11 cellular contexts compared by ENCODE assay signal in genomic region chr15:99536422-99537033, GRCh38. TPM values are rescaled to one million over a fixed set of nuclear protein-coding genes. Genes with fewer than 3 reads are reported as not detected.
DNase-seq lines count a peak whose midpoint lies in the region; ATAC-seq, FAIRE-seq and TF ChIP-seq lines count a peak whose summit lies in the region.
"Had no signal": no experiment of that assay in that cellular context is flagged by ENCODE, and none has a peak within 500 bp of the region (broad histone marks: within the 10 kb centered on the region; RNA-seq: fewer than 3 reads in every experiment).

No MANE protein-coding gene starts in this region.

- ATAC-seq in HG02973 (IDR thresholded peaks at IDR 0.05; ENCODE audit: unreplicated experiment), result no peak
- ATAC-seq: GM12878 had no signal

- no peaks in the 10 kb centered on the region for H3K9me2 ChIP-seq in PC-9 (ENCODE audit: insufficient read depth)

- peaks cover 13% of the 10 kb centered on the region; the same call in 1 of the 2 replicates for H3F3A ChIP-seq in PC-9 (ENCODE audit: insufficient read depth, low read depth)

- no peak for FAIRE-seq in D721Med (lab: Jason Lieb, UNC)
- FAIRE-seq: GM12878, H1 had no signal

- H3K9me3 ChIP-seq in PC-9 (ENCODE audit: insufficient read depth, low read depth), result no peaks in the 10 kb centered on the region; the same call in 1 of the 2 replicates

- no peak overlapping the region for H2AFZ ChIP-seq in PC-9

- H3K4me3 ChIP-seq in PC-9, result no peak overlapping the region
- peak overlapping the region in 6 of 59 donors; percentile 1 to 24 (median 3) for H3K4me3 ChIP-seq in dorsolateral prefrontal cortex
- no peak overlapping the region for H3K4me3 ChIP-seq in lower leg skin (ENCODE audit: low read depth, poor library complexity, severe bottlenecking)
- H3K4me3 ChIP-seq: GM12878 had no signal

- CTCF ChIA-PET in PC-9 (lab: Charles Lee), result interaction anchor here (0.6 kb wide), 1 partner anchor 720 kb away, joined by 4 read pairs; no protein-coding TSS in a partner anchor

- peak overlapping the region; percentile 38 for H3K4me2 ChIP-seq in PC-9
- H3K4me2 ChIP-seq: KMS-11 had no signal

- BruUV-seq in PC-9 (replicated peaks; lab: Mats Ljungman, UMichigan), result no TSS peak

- DNase-seq in PC-9, result peak; percentile 42 to 55
- peak in 9 of 10 donors; percentile 31 to 84 (median 64) for DNase-seq in dorsolateral prefrontal cortex
- peak; percentile 59 to 89 for DNase-seq in lower leg skin (ENCODE audit: low spot score in 2 of 2)
- DNase-seq in D721Med (ENCODE audit: insufficient read length, low spot score), result no peak
- no peak for DNase-seq in NCI-H524 (lab: John Stamatoyannopoulos, UW)
- no peak for DNase-seq in activated T-cell treated with anti-CD3 and anti-CD28 coated beads, Interleukin-2, amount 50 U/mL, for 1 hour
- DNase-seq: activated T-cell treated with anti-CD3 and anti-CD28 coated beads for 4 hours had no signal

- peak overlapping the region; percentile 33 for H3K27ac ChIP-seq in PC-9
- peak overlapping the region; percentile 16 to 94 (median 86) for H3K27ac ChIP-seq in dorsolateral prefrontal cortex
- H3K27ac ChIP-seq: KMS-11 had no signal

- no peaks in the 10 kb centered on the region for H3K27me3 ChIP-seq in PC-9 (ENCODE audit: insufficient read depth, low read depth)
- H3K27me3 ChIP-seq in dorsolateral prefrontal cortex, result no peaks in the 10 kb centered on the region

- intact Hi-C loops in PC-9 (cut with micrococcal nuclease; ENCODE audit: unreplicated experiment), result no loop called here
- intact Hi-C loops in dorsolateral prefrontal cortex (cut with DNase I), result no loop called here
- intact Hi-C loops in lower leg skin (cut with DNase I; ENCODE audit: low total_unique reads), result no loop called here

- TF ChIP-seq POLR2A in lower leg skin (IDR thresholded peaks at IDR 0.05), result no peak

- TF ChIP-seq CTCF in PC-9 (conservative IDR thresholded peaks at IDR 0.05) (no peak), dorsolateral prefrontal cortex (IDR thresholded peaks at IDR 0.05 in 54 of 56, conservative IDR thresholded peaks at IDR 0.05 in 2 of 56; ENCODE audit: low read depth in 1 of 56, partially characterized antibody in 56 of 56) (peak in 1 of 56 donors; percentile 14), lower leg skin (IDR thresholded peaks at IDR 0.05) (no peak), D721Med (IDR thresholded peaks at IDR 0.05; ENCODE audit: insufficient read depth, missing control alignments) (no peak)

- no peaks in the 10 kb centered on the region for H4K20me1 ChIP-seq in PC-9 (ENCODE audit: insufficient read depth)

- H3K79me2 ChIP-seq in PC-9 (ENCODE audit: low read depth), result no peaks in the 10 kb centered on the region

- WGBS in lower leg skin, 2 donors, result 36 to 44% methylated on average over 4 of the region's 4 CpGs

- H3K36me3 ChIP-seq in PC-9 (ENCODE audit: low read depth), result no peaks in the 10 kb centered on the region

- POLR2A ChIA-PET in PC-9 (lab: Charles Lee; ENCODE audit: unreplicated experiment), result no interaction called here

- H3K4me1 ChIP-seq in PC-9 (replicated peaks; ENCODE audit: insufficient read depth), result peaks cover 18% of the 10 kb centered on the region

RNA-seq across cellular contexts. Expression of gene MEF2A, which starts 29.3 kb away (rescaled TPM):
- 25.7 and 31.8 TPM in 2 replicates for total RNA-seq in PC-9 (2021)
- total RNA-seq in dorsolateral prefrontal cortex, result 100 to 1,000 TPM in 48 of 120 experiments, 10 to 100 TPM in 72; 54.3 to 131 (median 97.1) TPM
- 100 to 1,000 TPM in 2 of 4 donors, 10 to 100 TPM in 2; 71.9 to 126 (median 103) TPM for total RNA-seq in lower leg skin

Comparison
In these comparisons a context has a peak if more than half of its experiments do, and no peak if none do; other contexts are left out.
1. DNase-seq: peak in PC-9 (2 of 2), dorsolateral prefrontal cortex (9 of 10) and lower leg skin (2 of 2); none in D721Med (single experiment), NCI-H524 (0 of 2) and activated T-cell treated with anti-CD3 and anti-CD28 coated beads, Interleukin-2, amount 50 U/mL, for 1 hour (single experiment).